Comparison of ENCODE assay signal across 13 cellular contexts in the genomic region with DNA sequence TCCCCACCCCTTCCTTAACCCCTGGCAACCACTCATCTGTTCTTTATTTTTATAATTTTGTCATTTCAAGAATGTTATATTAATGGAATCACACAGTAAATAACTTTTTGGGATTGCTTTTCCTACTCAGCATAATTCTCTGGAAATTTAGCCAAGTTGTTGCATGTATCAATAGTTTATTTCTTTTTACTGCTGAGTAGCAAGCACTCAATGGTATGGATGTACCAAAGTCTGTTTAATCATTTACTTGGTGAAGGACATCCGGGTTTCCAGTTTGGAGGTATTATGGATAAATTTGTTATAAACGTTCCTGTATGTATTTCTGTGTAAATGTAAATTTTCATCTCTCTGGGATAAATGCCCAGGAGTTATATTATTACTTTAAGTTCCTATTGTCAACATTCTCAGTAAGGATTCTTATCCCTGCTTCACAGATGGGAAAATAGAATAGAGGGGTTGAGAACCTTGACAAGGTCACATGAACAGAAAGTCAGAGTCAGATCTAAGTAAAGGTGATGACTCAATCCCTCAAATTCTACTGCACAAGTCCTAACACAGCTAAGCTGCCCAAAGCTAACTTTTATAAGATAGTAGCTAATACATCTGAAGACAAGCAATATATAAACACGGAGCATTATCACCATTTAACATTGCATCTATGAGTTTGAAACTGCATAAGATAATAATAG.
DNase-seq lines count a peak whose midpoint lies in the region; ATAC-seq, FAIRE-seq and TF ChIP-seq lines count a peak whose summit lies in the region.
"Had no signal": no experiment of that assay in that cellular context is flagged by ENCODE, and none has a peak within 500 bp of the region (broad histone marks: within the 10 kb centered on the region; RNA-seq: fewer than 3 reads in every experiment).

No MANE protein-coding gene starts in this region.

- H3K27ac Mint-ChIP-seq in activated CD4-positive, alpha-beta T cell treated with anti-CD3 and anti-CD28 coated beads for 36 hours, result no peak overlapping the region
- H3K27ac Mint-ChIP-seq: activated B cell treated with CpG ODN at 0.5 μM for 24 hours, T-helper 17 cell had no signal

- no peaks in the 10 kb centered on the region for H3K79me2 ChIP-seq in MM.1S (ENCODE audit: low read length)

- DNase-seq in GM12891 (ENCODE audit: insufficient read length, low spot score) (no peak), MM.1S (peak; percentile 20), dorsolateral prefrontal cortex (no peak), renal cortical epithelial cell (ENCODE audit: low read depth) (peak; percentile 41)
- no peak for DNase-seq in activated naive CD4-positive, alpha-beta T cell treated with Interleukin-2 at 50 U/mL for 16 hours
- no peak for DNase-seq in activated CD4-positive, alpha-beta T cell treated with anti-CD3 and anti-CD28 coated beads for 36 hours

- peaks cover 19% of the 10 kb centered on the region for H3K4me1 ChIP-seq in MM.1S (ENCODE audit: low read length)
- H3K4me1 ChIP-seq: BE2C, right lobe of liver had no signal

- POLR2A ChIA-PET in activated CD4-positive, alpha-beta T cell treated with anti-CD3 and anti-CD28 coated beads for 36 hours (lab: Charles Lee), result interaction anchor here (1.0 kb wide), 1 partner anchor 55 kb away, joined by 3 read pairs; no protein-coding TSS in a partner anchor

- no peaks in the 10 kb centered on the region for H3K36me3 ChIP-seq in MM.1S (replicated peaks; ENCODE audit: insufficient read depth, low read length)
- H3K36me3 ChIP-seq: BE2C, neutrophil, right lobe of liver had no signal

- no peak for TF ChIP-seq POLR2A in GM12891 (IDR thresholded peaks at IDR 0.05; ENCODE audit: low read depth, low read length)

- H3K4me3 ChIP-seq in MM.1S (ENCODE audit: low read length) (no peak overlapping the region), dorsolateral prefrontal cortex (peak overlapping the region in 9 of 59 donors; percentile 0 to 37 (median 13))
- H3K4me3 ChIP-seq: right lobe of liver had no signal

- H3F3A ChIP-seq in MM.1S (ENCODE audit: insufficient read depth, low read length), result no peaks in the 10 kb centered on the region; the same call in 1 of the 2 replicates

- CTCF ChIA-PET in activated CD4-positive, alpha-beta T cell treated with anti-CD3 and anti-CD28 coated beads for 36 hours (lab: Charles Lee), result interaction anchor here (1.1 to 1.5 kb wide), 3 partner anchors 9 to 64 kb away, joined by 3 read pairs; no protein-coding TSS in a partner anchor

- no peaks in the 10 kb centered on the region for H3K9me3 ChIP-seq in MM.1S (replicated peaks; ENCODE audit: insufficient read depth, low read length)
- H3K9me3 ChIP-seq: BE2C, neutrophil, right lobe of liver had no signal

- H3K9me2 ChIP-seq in MM.1S (replicated peaks; ENCODE audit: insufficient read depth, low read length), result no peaks in the 10 kb centered on the region

- intact Hi-C loops in dorsolateral prefrontal cortex (cut with DNase I), result loop anchor here (2.0 to 5.0 kb wide), 2 partner anchors 20 to 45 kb away; no protein-coding TSS in a partner anchor
- intact Hi-C loops in activated CD4-positive, alpha-beta T cell treated with anti-CD3 and anti-CD28 coated beads for 36 hours (cut with DNase I, micrococcal nuclease), result no loop called here

- no peaks in the 10 kb centered on the region for H3K27me3 Mint-ChIP-seq in activated CD4-positive, alpha-beta T cell treated with anti-CD3 and anti-CD28 coated beads for 36 hours
- H3K27me3 Mint-ChIP-seq: activated B cell treated with CpG ODN at 0.5 μM for 24 hours, T-helper 17 cell had no signal

- no peak overlapping the region for H2AFZ ChIP-seq in MM.1S (ENCODE audit: low read length)

- no peak overlapping the region for H3K9ac ChIP-seq in MM.1S (ENCODE audit: low read length)

- H3K27ac ChIP-seq in MM.1S (ENCODE audit: low read length), result no peak overlapping the region
- H3K27ac ChIP-seq in dorsolateral prefrontal cortex, result peak overlapping the region; percentile 0 to 97 (median 85)
- H3K27ac ChIP-seq: neutrophil, right lobe of liver had no signal

- H3K27me3 ChIP-seq in MM.1S (replicated peaks; ENCODE audit: insufficient read depth, low read length) (no peaks in the 10 kb centered on the region), dorsolateral prefrontal cortex (no peaks in the 10 kb centered on the region)
- H3K27me3 ChIP-seq: BE2C, neutrophil, right lobe of liver had no signal

- FAIRE-seq in GM12891 (lab: Jason Lieb, UNC), result peak; percentile 20

- no peak for ATAC-seq in GM19324 (IDR thresholded peaks at IDR 0.05; ENCODE audit: low FRiP score, unreplicated experiment)
- ATAC-seq in activated CD4-positive, alpha-beta T cell treated with anti-CD3 and anti-CD28 coated beads for 36 hours, result no peak
- ATAC-seq: left colon had no signal

- no peaks in the 10 kb centered on the region for H3K36me3 Mint-ChIP-seq in activated CD4-positive, alpha-beta T cell treated with anti-CD3 and anti-CD28 coated beads for 36 hours (ENCODE audit: low read depth)

- peaks cover 2% of the 10 kb centered on the region for H3K4me1 Mint-ChIP-seq in activated CD4-positive, alpha-beta T cell treated with anti-CD3 and anti-CD28 coated beads for 36 hours
- H3K4me1 Mint-ChIP-seq: activated B cell treated with CpG ODN at 0.5 μM for 24 hours, T-helper 17 cell had no signal

- H3K9me3 Mint-ChIP-seq in activated CD4-positive, alpha-beta T cell treated with anti-CD3 and anti-CD28 coated beads for 36 hours (ENCODE audit: low read depth), result no peaks in the 10 kb centered on the region
- H3K9me3 Mint-ChIP-seq: activated B cell treated with CpG ODN at 0.5 μM for 24 hours had no signal

- H4K20me1 ChIP-seq in MM.1S (ENCODE audit: insufficient read depth, low read length), result no peaks in the 10 kb centered on the region

- no peak overlapping the region for H3K4me3 Mint-ChIP-seq in activated CD4-positive, alpha-beta T cell treated with anti-CD3 and anti-CD28 coated beads for 36 hours
- H3K4me3 Mint-ChIP-seq: activated B cell treated with CpG ODN at 0.5 μM for 24 hours, T-helper 17 cell had no signal

- no peak for TF ChIP-seq CTCF in MM.1S (IDR thresholded peaks at IDR 0.05; ENCODE audit: low read length)
- no peak for TF ChIP-seq CTCF in dorsolateral prefrontal cortex (IDR thresholded peaks at IDR 0.05 in 54 of 56, conservative IDR thresholded peaks at IDR 0.05 in 2 of 56; ENCODE audit: low read depth in 1 of 56, partially characterized antibody in 56 of 56)

- H3K4me2 ChIP-seq in MM.1S (ENCODE audit: low read depth, low read length), result no peak overlapping the region

TF ChIP-seq in GM12891, 5 proteins besides CTCF, POLR2A, EP300 and RAD21:
- TF ChIP-seq TAF1 (IDR thresholded peaks at IDR 0.05; ENCODE audit: low read depth, low read length), result no peak
- TF ChIP-seq POU2F2 (IDR thresholded peaks at IDR 0.05; ENCODE audit: low read depth, low read length), result no peak
- TF ChIP-seq SPI1 (IDR thresholded peaks at IDR 0.05; ENCODE audit: low read depth, low read length), result no peak
- TF ChIP-seq POLR2AphosphoS5 (IDR thresholded peaks at IDR 0.05; ENCODE audit: low read depth, low read length), result no peak
- TF ChIP-seq PAX5 (IDR thresholded peaks at IDR 0.05; ENCODE audit: insufficient read depth, low read length, severe bottlenecking), result no peak

Comparison
In these comparisons a context has a peak if more than half of its experiments do, and no peak if none do; other contexts are left out.
1. DNase-seq: peak in MM.1S (single experiment) and renal cortical epithelial cell (single experiment); none in GM12891 (single experiment), dorsolateral prefrontal cortex (0 of 10), activated naive CD4-positive, alpha-beta T cell treated with Interleukin-2 at 50 U/mL for 16 hours (single experiment) and activated CD4-positive, alpha-beta T cell treated with anti-CD3 and anti-CD28 coated beads for 36 hours (single experiment).
2. intact Hi-C loops: an anchor here in dorsolateral prefrontal cortex (2.0 to 5.0 kb wide); none called in activated CD4-positive, alpha-beta T cell treated with anti-CD3 and anti-CD28 coated beads for 36 hours.